In the genomic region with DNA sequence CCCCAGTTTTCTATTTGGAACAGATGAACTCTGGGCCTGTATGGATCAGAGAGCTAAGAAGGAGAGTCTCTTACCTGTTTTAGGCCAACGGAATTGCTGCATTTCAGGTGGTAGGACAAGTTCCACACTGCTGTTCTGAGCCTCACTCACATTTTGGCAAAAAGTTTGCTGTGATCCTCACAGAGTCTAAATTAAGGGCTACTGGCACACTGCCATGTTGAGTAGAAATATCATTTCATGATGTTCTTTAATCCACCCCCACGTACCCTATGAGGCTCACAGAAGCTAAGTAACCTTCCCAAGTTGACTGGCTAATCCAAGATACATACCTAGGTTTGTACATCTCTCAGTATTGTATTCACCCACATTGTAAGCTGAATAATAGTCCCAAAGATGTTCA, we compare ENCODE assay signal across 26 cellular contexts.
A peak's percentile ranks its signal among the peaks of the same experiment; 100 is the strongest.
DNase-seq lines count a peak whose midpoint lies in the region; ATAC-seq, FAIRE-seq and TF ChIP-seq lines count a peak whose summit lies in the region.
"Had no signal": no experiment of that assay in that cellular context is flagged by ENCODE, and none has a peak within 500 bp of the region (broad histone marks: within the 10 kb centered on the region; RNA-seq: fewer than 3 reads in every experiment).

No MANE protein-coding gene starts in this region.

- no peaks in the 10 kb centered on the region for H3K36me3 ChIP-seq in GM23248 (ENCODE audit: low read depth)
- H3K36me3 ChIP-seq in astrocyte (ENCODE audit: insufficient read depth, low read length): no peaks in the 10 kb centered on the region
- no peaks in the 10 kb centered on the region for H3K36me3 ChIP-seq in keratinocyte (ENCODE audit: control insufficient read depth in 2 of 2, extremely low read depth in 1 of 2, insufficient read depth in 2 of 2, low read length in 2 of 2)
- no peaks in the 10 kb centered on the region for H3K36me3 ChIP-seq in testis (ENCODE audit: low read depth, missing control alignments)
- no peaks in the 10 kb centered on the region for H3K36me3 ChIP-seq in sigmoid colon
- H3K36me3 ChIP-seq: HAP-1 had no signal

- no peak for ATAC-seq in stimulated activated naive B cell treated with anti-CD40 and anti-IgM and Interleukin-4, amounts not matched to agents 10 μg/mL and 1 μg/mL and 100 μg/mL, for 72 hours (replicated peaks)
- ATAC-seq: A549, Right ventricle myocardium inferior had no signal

- H3K79me2 ChIP-seq in GM23248 (ENCODE audit: insufficient read depth): no peaks in the 10 kb centered on the region
- H3K79me2 ChIP-seq in astrocyte (ENCODE audit: insufficient read depth, low read length): no peaks in the 10 kb centered on the region
- H3K79me2 ChIP-seq in keratinocyte (ENCODE audit: control insufficient read depth, insufficient read depth, low read length): no peaks in the 10 kb centered on the region

- H3K9me1 ChIP-seq in keratinocyte (ENCODE audit: control insufficient read depth, extremely low read depth, insufficient read depth, low read length): no peaks in the 10 kb centered on the region

- intact Hi-C loops in testis (cut with DNase I; ENCODE audit: low total_unique reads) (no loop called here), sigmoid colon (cut with DNase I) (no loop called here)

- peaks cover 1% of the 10 kb centered on the region for H3K36me3 Mint-ChIP-seq in astrocyte (ENCODE audit: low read depth, unreplicated experiment)
- H3K36me3 Mint-ChIP-seq in stimulated activated naive B cell treated with anti-CD40 and anti-IgM and Interleukin-4, amounts not matched to agents 10 μg/mL and 1 μg/mL and 100 μg/mL, for 72 hours: no peaks in the 10 kb centered on the region
- H3K36me3 Mint-ChIP-seq: IgD-negative memory B cell had no signal

- in situ Hi-C loops in GM23248 (cut with MboI): no loop called here

- H3K9ac ChIP-seq in GM23248 (no peak overlapping the region), astrocyte (ENCODE audit: low read length) (no peak overlapping the region), keratinocyte (ENCODE audit: control insufficient read depth, extremely low read depth, insufficient read depth, low read length) (no peak overlapping the region)
- H3K9ac ChIP-seq: KMS-11 had no signal

- H4K20me1 ChIP-seq in GM23248 (ENCODE audit: insufficient read depth) (no peaks in the 10 kb centered on the region), astrocyte (ENCODE audit: insufficient read depth, low read length) (no peaks in the 10 kb centered on the region), keratinocyte (ENCODE audit: control insufficient read depth, extremely low read depth, insufficient read depth, low read length) (no peaks in the 10 kb centered on the region)

- TF ChIP-seq POLR2A in testis (IDR thresholded peaks at IDR 0.05) (no peak), sigmoid colon (IDR thresholded peaks at IDR 0.05) (no peak)

- H3K4me3 ChIP-seq in GM23248 (no peak overlapping the region), astrocyte (ENCODE audit: insufficient read depth, low read depth, low read length) (no peak overlapping the region), keratinocyte (ENCODE audit: control insufficient read depth in 2 of 3, extremely low read depth in 1 of 3, insufficient read depth in 2 of 3, low read depth in 1 of 3, low read length in 3 of 3) (no peak overlapping the region), testis (no peak overlapping the region), sigmoid colon (no peak overlapping the region)
- H3K4me3 ChIP-seq: A549, HAP-1, PC-9 had no signal

- peak overlapping the region; percentile 33 for H3K4me2 ChIP-seq in GM23248 (ENCODE audit: unreplicated experiment)
- peak overlapping the region; percentile 35 for H3K4me2 ChIP-seq in astrocyte (ENCODE audit: low read length)
- H3K4me2 ChIP-seq in keratinocyte (ENCODE audit: control insufficient read depth, extremely low read depth, insufficient read depth, low read depth, low read length): no peak overlapping the region
- H3K4me2 ChIP-seq: A549, KMS-11, PC-9 had no signal

- peaks cover 15% of the 10 kb centered on the region; the same call in 1 of the 2 replicates for H3F3A ChIP-seq in GM23248 (ENCODE audit: insufficient read depth)

- H3K27ac Mint-ChIP-seq in astrocyte (ENCODE audit: unreplicated experiment): peak overlapping the region; percentile 35
- H3K27ac Mint-ChIP-seq in stimulated activated naive B cell treated with anti-CD40 and anti-IgM and Interleukin-4, amounts not matched to agents 10 μg/mL and 1 μg/mL and 100 μg/mL, for 72 hours: no peak overlapping the region
- H3K27ac Mint-ChIP-seq: B cell; CD8-positive, alpha-beta memory T cell had no signal

- dilution Hi-C loops in keratinocyte (cut with MboI; ENCODE audit: extremely low pct_ligation_motif_present, low sequenced_read_pairs): no loop called here

- H3K4me1 ChIP-seq in GM23248 (ENCODE audit: insufficient read depth) (peaks cover 16% of the 10 kb centered on the region), astrocyte (ENCODE audit: insufficient read depth, low read length) (peaks cover 13% of the 10 kb centered on the region), keratinocyte (ENCODE audit: control insufficient read depth, extremely low read depth, insufficient read depth, low read length) (peaks cover 13% of the 10 kb centered on the region), testis (no peaks in the 10 kb centered on the region), sigmoid colon (no peaks in the 10 kb centered on the region)
- H3K4me1 ChIP-seq: A549, HAP-1 had no signal

- peak overlapping the region; percentile 2 for H3K4me3 Mint-ChIP-seq in astrocyte (ENCODE audit: unreplicated experiment)
- H3K4me3 Mint-ChIP-seq in stimulated activated naive B cell treated with anti-CD40 and anti-IgM and Interleukin-4, amounts not matched to agents 10 μg/mL and 1 μg/mL and 100 μg/mL, for 72 hours: no peak overlapping the region
- H3K4me3 Mint-ChIP-seq: B cell; CD8-positive, alpha-beta memory T cell; IgD-negative memory B cell had no signal

- H3K4me1 Mint-ChIP-seq in astrocyte (ENCODE audit: low read depth, unreplicated experiment): peaks cover 19% of the 10 kb centered on the region
- no peaks in the 10 kb centered on the region for H3K4me1 Mint-ChIP-seq in stimulated activated naive B cell treated with anti-CD40 and anti-IgM and Interleukin-4, amounts not matched to agents 10 μg/mL and 1 μg/mL and 100 μg/mL, for 72 hours
- H3K4me1 Mint-ChIP-seq: B cell; CD8-positive, alpha-beta memory T cell; IgD-negative memory B cell had no signal

- H2AFZ ChIP-seq in GM23248 (peak overlapping the region; percentile 59), astrocyte (ENCODE audit: low read depth, low read length) (no peak overlapping the region), keratinocyte (ENCODE audit: control insufficient read depth, low read length) (no peak overlapping the region)
- H2AFZ ChIP-seq: PC-9 had no signal

- no peak for TF ChIP-seq CTCF in astrocyte (IDR thresholded peaks at IDR 0.05; ENCODE audit: insufficient read depth, low read depth, low read length)
- TF ChIP-seq CTCF in keratinocyte (optimal IDR thresholded peaks at IDR 0.05 in 1 of 3, IDR thresholded peaks at IDR 0.05 in 1 of 3, conservative IDR thresholded peaks at IDR 0.05 in 1 of 3; ENCODE audit: extremely low read depth in 1 of 3, insufficient read depth in 2 of 3, low read length in 3 of 3): no peak
- TF ChIP-seq CTCF in testis (IDR thresholded peaks at IDR 0.05): no peak
- TF ChIP-seq CTCF in sigmoid colon (IDR thresholded peaks at IDR 0.05): no peak

- no peak for FAIRE-seq in astrocyte (lab: Jason Lieb, UNC)
- FAIRE-seq in keratinocyte (lab: Jason Lieb, UNC): peak; percentile 39
- FAIRE-seq: A549, GM12891 had no signal

- DNase-seq in GM23248 (peak; percentile 20), astrocyte (ENCODE audit: low read depth) (no peak), keratinocyte (ENCODE audit: low read depth, low spot score) (no peak), testis (peak; percentile 31), activated T-cell treated with anti-CD3 and anti-CD28 coated beads for 4 hours (no peak), sigmoid colon (no peak)
- no peak for DNase-seq in stimulated activated naive B cell treated with anti-CD40 and anti-IgM and Interleukin-4, amounts not matched to agents 10 μg/mL and 1 μg/mL and 100 μg/mL, for 72 hours
- DNase-seq: Calu3; CD8-positive, alpha-beta memory T cell; DMS79 treated with DMSO at 0.1 percent for 48 hours; GF-D8; GOT3; MM.1S; NCI-H2029; NCI-H446 treated with DMSO at 0.1 percent for 48 hours; NCI-H526; NK-92 treated with Interleukin-12 subunit alpha and Interleukin-12 subunit beta, amount 100 ng/mL, for 24 hours; PC-9 had no signal

- peaks cover 9% of the 10 kb centered on the region for H3K9me3 Mint-ChIP-seq in astrocyte (ENCODE audit: unreplicated experiment)
- peaks cover 4 to 7% of the 10 kb centered on the region in 2 donors for H3K9me3 Mint-ChIP-seq in stimulated activated naive B cell treated with anti-CD40 and anti-IgM and Interleukin-4, amounts not matched to agents 10 μg/mL and 1 μg/mL and 100 μg/mL, for 72 hours

- whole genome bisulfite sequencing in GM23248 (ENCODE audit: low coverage in 1 of 2, low lambda C conversion rate in 2 of 2, missing lambda C conversion rate in 2 of 2), 2 experiments: 57 to 75% methylated on average over 2 of the region's 2 CpGs
- WGBS in testis, 2 donors: 43 to 51% methylated on average over 2 of the region's 2 CpGs
- 79 to 83% methylated on average over 2 of the region's 2 CpGs for WGBS in sigmoid colon, 2 donors

- H3K9me2 ChIP-seq in GM23248 (ENCODE audit: insufficient read depth): no peaks in the 10 kb centered on the region

- no peak for TF ChIP-seq EP300 in sigmoid colon (IDR thresholded peaks at IDR 0.05)

- no peak overlapping the region for H3K27ac ChIP-seq in GM23248
- no peak overlapping the region for H3K27ac ChIP-seq in astrocyte (ENCODE audit: low read depth, low read length)
- no peak overlapping the region for H3K27ac ChIP-seq in keratinocyte (ENCODE audit: control insufficient read depth, insufficient read depth, low read length)
- H3K27ac ChIP-seq in testis: no peak overlapping the region
- H3K27ac ChIP-seq in sigmoid colon: no peak overlapping the region
- H3K27ac ChIP-seq: A549, C4-2B, KMS-11, PC-9 had no signal

- no peaks in the 10 kb centered on the region for H3K27me3 Mint-ChIP-seq in astrocyte (ENCODE audit: low read depth, unreplicated experiment)
- H3K27me3 Mint-ChIP-seq in stimulated activated naive B cell treated with anti-CD40 and anti-IgM and Interleukin-4, amounts not matched to agents 10 μg/mL and 1 μg/mL and 100 μg/mL, for 72 hours: peaks cover 0 to 4% of the 10 kb centered on the region in 2 donors
- H3K27me3 Mint-ChIP-seq: B cell; CD8-positive, alpha-beta memory T cell had no signal

- H3K27me3 ChIP-seq in GM23248 (replicated peaks; ENCODE audit: insufficient read depth): no peaks in the 10 kb centered on the region
- H3K27me3 ChIP-seq in astrocyte (ENCODE audit: insufficient read depth, low read length): no peaks in the 10 kb centered on the region
- H3K27me3 ChIP-seq in keratinocyte (ENCODE audit: control insufficient read depth, extremely low read depth, insufficient read depth, low read length): no peaks in the 10 kb centered on the region
- H3K27me3 ChIP-seq in testis: no peaks in the 10 kb centered on the region
- no peaks in the 10 kb centered on the region for H3K27me3 ChIP-seq in sigmoid colon

- H3K9me3 ChIP-seq in GM23248 (ENCODE audit: low read depth) (no peaks in the 10 kb centered on the region), astrocyte (ENCODE audit: insufficient read depth, low read depth, low read length) (no peaks in the 10 kb centered on the region), keratinocyte (ENCODE audit: control insufficient read depth, low read depth, low read length) (no peaks in the 10 kb centered on the region), testis (no peaks in the 10 kb centered on the region), sigmoid colon (no peaks in the 10 kb centered on the region)
- H3K9me3 ChIP-seq: A549, HAP-1 had no signal

Comparison
In these comparisons a context has a peak if more than half of its experiments do, and no peak if none do; other contexts are left out.
1. DNase-seq: peak in GM23248 (single experiment) and testis (single experiment); none in astrocyte (single experiment), keratinocyte (single experiment), activated T-cell treated with anti-CD3 and anti-CD28 coated beads for 4 hours (single experiment), stimulated activated naive B cell treated with anti-CD40 and anti-IgM and Interleukin-4, amounts not matched to agents 10 μg/mL and 1 μg/mL and 100 μg/mL, for 72 hours (single experiment) and sigmoid colon (single experiment).